Comparison of ENCODE assay signal across 1 cellular context in the genomic region with DNA sequence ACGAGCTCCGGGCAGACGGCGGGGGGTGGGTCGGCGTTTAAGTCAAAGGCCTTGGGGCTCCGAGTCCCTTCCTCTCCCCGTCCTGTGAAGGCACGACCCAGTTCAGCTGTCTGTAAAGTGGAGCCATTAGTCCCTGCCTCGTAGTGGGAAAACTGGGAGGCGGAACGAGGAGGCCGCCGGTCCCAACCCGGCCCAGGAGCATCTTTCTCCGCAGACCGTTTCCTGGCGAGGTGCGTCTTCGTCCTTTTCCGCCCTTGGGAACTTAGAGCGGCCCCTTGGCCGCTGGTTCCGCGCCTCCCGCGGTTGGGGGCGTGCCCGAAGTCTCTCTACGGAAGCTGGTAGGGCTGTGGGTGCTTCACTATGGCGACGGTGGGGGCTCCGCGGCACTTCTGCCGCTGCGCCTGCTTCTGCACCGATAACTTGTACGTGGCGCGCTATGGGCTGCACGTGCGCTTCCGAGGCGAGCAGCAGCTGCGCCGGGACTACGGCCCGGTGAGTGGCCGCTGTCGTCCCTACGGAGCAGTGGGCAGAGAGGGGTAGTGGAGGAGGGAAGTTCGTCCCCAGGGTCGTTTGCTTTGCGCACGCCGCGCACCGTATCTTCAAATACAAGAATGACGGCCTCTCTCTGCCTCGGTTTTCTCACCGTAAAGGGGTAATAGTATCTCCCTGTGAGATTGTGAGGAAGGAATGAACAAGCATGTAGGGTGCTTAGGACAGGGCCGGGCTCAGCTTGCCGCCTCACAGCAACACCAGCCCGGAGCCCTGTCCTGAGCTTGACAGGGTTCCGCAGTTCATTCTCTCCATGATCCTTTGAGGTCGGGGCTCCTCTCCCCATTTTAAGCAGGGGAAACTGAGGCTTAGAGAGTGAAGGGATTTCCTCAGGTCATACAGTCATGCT.
TF ChIP-seq lines count a peak whose summit lies in the region.

A gene (plus strand): TSS at position 353 of the 898 bp plus-strand sequence. CDS start 8 bp downstream, at position 361.

TF ChIP-seq in K562, 482 proteins besides CTCF, POLR2A, EP300 and RAD21 (continued from another document and continues in another):
- TF ChIP-seq, protein P1, sequence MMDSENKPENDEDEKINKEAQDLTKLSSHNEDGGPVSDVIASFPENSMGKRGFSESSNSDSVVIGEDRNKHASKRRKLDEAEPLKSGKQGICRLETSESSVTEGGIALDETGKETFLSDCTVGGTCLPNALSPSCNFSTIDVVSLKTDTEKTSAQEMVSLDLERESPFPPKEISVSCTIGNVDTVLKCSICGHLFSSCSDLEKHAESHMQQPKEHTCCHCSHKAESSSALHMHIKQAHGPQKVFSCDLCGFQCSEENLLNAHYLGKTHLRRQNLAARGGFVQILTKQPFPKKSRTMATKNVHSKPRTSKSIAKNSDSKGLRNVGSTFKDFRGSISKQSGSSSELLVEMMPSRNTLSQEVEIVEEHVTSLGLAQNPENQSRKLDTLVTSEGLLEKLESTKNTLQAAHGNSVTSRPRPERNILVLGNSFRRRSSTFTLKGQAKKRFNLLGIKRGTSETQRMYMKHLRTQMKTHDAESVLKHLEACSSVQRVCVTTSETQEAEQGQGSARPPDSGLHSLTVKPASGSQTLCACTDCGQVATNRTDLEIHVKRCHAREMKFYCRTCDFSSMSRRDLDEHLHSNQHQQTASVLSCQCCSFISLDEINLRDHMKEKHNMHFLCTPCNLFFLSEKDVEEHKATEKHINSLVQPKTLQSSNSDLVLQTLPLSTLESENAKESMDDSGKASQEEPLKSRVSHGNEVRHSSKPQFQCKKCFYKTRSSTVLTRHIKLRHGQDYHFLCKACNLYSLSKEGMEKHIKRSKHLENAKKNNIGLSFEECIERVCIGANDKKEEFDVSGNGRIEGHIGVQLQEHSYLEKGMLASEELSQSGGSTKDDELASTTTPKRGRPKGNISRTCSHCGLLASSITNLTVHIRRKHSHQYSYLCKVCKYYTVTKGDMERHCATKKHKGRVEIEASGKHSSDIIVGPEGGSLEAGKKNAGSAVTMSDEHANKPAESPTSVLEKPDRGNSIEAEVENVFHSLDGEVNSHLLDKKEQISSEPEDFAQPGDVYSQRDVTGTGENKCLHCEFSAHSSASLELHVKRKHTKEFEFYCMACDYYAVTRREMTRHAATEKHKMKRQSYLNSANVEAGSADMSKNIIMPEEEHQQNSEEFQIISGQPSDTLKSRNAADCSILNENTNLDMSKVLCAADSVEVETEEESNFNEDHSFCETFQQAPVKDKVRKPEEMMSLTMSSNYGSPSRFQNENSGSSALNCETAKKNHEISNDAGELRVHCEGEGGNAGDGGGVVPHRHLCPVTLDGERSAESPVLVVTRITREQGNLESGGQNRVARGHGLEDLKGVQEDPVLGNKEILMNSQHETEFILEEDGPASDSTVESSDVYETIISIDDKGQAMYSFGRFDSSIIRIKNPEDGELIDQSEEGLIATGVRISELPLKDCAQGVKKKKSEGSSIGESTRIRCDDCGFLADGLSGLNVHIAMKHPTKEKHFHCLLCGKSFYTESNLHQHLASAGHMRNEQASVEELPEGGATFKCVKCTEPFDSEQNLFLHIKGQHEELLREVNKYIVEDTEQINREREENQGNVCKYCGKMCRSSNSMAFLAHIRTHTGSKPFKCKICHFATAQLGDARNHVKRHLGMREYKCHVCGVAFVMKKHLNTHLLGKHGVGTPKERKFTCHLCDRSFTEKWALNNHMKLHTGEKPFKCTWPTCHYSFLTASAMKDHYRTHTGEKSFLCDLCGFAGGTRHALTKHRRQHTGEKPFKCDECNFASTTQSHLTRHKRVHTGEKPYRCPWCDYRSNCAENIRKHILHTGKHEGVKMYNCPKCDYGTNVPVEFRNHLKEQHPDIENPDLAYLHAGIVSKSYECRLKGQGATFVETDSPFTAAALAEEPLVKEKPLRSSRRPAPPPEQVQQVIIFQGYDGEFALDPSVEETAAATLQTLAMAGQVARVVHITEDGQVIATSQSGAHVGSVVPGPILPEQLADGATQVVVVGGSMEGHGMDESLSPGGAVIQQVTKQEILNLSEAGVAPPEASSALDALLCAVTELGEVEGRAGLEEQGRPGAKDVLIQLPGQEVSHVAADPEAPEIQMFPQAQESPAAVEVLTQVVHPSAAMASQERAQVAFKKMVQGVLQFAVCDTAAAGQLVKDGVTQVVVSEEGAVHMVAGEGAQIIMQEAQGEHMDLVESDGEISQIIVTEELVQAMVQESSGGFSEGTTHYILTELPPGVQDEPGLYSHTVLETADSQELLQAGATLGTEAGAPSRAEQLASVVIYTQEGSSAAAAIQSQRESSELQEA (IDR thresholded peaks at IDR 0.05; ENCODE audit: low read depth): peak; percentile 93
- TF ChIP-seq SP1 (CRISPR knock-in tag; IDR thresholded peaks at IDR 0.05): peak; percentile 56; the same call in 1 of the 2 replicates
- TF ChIP-seq RB1 (IDR thresholded peaks at IDR 0.05; ENCODE audit: low read depth): peak; percentile 86
- TF ChIP-seq, protein P2, sequence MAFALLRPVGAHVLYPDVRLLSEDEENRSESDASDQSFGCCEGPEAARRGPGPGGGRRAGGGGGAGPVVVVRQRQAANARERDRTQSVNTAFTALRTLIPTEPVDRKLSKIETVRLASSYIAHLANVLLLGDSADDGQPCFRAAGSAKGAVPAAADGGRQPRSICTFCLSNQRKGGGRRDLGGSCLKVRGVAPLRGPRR (CRISPR knock-in tag; IDR thresholded peaks at IDR 0.05): no peak
- TF ChIP-seq KHSRP (IDR thresholded peaks at IDR 0.05): no peak
- no peak for TF ChIP-seq ZC3H8 (IDR thresholded peaks at IDR 0.05)
- peak; percentile 78; the same call in 1 of the 2 replicates for TF ChIP-seq SRSF3 (IDR thresholded peaks at IDR 0.05; ENCODE audit: insufficient read depth, low read length)
- peak; percentile 18; the same call in 1 of the 2 replicates for TF ChIP-seq TARDBP (IDR thresholded peaks at IDR 0.05)
- peak; percentile 69 to 75 for TF ChIP-seq NRF1 (conservative IDR thresholded peaks at IDR 0.05 in 1 of 2, IDR thresholded peaks at IDR 0.05 in 1 of 2)
- TF ChIP-seq STAT5A (IDR thresholded peaks at IDR 0.05; ENCODE audit: borderline replicate concordance, low read length): no peak
- peak; percentile 54; the same call in 1 of the 2 replicates for TF ChIP-seq KLF13 (tag; IDR thresholded peaks at IDR 0.05; ENCODE audit: borderline replicate concordance, low read depth)
- peak; percentile 75 for TF ChIP-seq TAF9B (IDR thresholded peaks at IDR 0.05; ENCODE audit: partially characterized antibody)
- peak; percentile 66 for TF ChIP-seq POLR2B (IDR thresholded peaks at IDR 0.05; ENCODE audit: low read depth, partially characterized antibody)
- TF ChIP-seq NCOA4 (IDR thresholded peaks at IDR 0.05; ENCODE audit: partially characterized antibody): no peak
- no peak for TF ChIP-seq EWSR1 (IDR thresholded peaks at IDR 0.05; ENCODE audit: borderline replicate concordance, low read depth, partially characterized antibody)
- peak; percentile 50; the same call in 1 of the 2 replicates for TF ChIP-seq NR2C2 (CRISPR knock-in tag; IDR thresholded peaks at IDR 0.05)
- peak; percentile 27; the same call in 1 of the 2 replicates for TF ChIP-seq NR2C2 (tag; IDR thresholded peaks at IDR 0.05)
- TF ChIP-seq PHF21A (IDR thresholded peaks at IDR 0.05; ENCODE audit: borderline replicate concordance, low read depth): no peak
- peak; percentile 84 for TF ChIP-seq RBM22 (IDR thresholded peaks at IDR 0.05; ENCODE audit: low read depth, low read length, poor library complexity, severe bottlenecking)
- TF ChIP-seq ZBTB7A (IDR thresholded peaks at IDR 0.05; ENCODE audit: borderline replicate concordance, control insufficient read depth, low read depth, low read length): peak; percentile 34; the same call in 1 of the 2 replicates
- TF ChIP-seq ETV1 (tag; conservative IDR thresholded peaks at IDR 0.05; ENCODE audit: low read depth): peak; percentile 6; the same call in 1 of the 2 replicates
- TF ChIP-seq, protein P3, sequence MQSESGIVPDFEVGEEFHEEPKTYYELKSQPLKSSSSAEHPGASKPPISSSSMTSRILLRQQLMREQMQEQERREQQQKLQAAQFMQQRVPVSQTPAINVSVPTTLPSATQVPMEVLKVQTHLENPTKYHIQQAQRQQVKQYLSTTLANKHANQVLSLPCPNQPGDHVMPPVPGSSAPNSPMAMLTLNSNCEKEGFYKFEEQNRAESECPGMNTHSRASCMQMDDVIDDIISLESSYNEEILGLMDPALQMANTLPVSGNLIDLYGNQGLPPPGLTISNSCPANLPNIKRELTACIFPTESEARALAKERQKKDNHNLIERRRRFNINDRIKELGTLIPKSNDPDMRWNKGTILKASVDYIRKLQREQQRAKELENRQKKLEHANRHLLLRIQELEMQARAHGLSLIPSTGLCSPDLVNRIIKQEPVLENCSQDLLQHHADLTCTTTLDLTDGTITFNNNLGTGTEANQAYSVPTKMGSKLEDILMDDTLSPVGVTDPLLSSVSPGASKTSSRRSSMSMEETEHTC (IDR thresholded peaks at IDR 0.05): 0 out of 2 replicates have a peak, but pooled peaks have one; percentile 11
- TF ChIP-seq, protein P4, sequence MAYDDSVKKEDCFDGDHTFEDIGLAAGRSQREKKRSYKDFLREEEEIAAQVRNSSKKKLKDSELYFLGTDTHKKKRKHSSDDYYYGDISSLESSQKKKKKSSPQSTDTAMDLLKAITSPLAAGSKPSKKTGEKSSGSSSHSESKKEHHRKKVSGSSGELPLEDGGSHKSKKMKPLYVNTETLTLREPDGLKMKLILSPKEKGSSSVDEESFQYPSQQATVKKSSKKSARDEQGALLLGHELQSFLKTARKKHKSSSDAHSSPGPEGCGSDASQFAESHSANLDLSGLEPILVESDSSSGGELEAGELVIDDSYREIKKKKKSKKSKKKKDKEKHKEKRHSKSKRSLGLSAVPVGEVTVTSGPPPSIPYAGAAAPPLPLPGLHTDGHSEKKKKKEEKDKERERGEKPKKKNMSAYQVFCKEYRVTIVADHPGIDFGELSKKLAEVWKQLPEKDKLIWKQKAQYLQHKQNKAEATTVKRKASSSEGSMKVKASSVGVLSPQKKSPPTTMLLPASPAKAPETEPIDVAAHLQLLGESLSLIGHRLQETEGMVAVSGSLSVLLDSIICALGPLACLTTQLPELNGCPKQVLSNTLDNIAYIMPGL (CRISPR knock-in tag; IDR thresholded peaks at IDR 0.05): 0 out of 2 replicates have a peak, but pooled peaks have one; percentile 27
- peak; percentile 38; the same call in 1 of the 2 replicates for TF ChIP-seq TRIM28 (IDR thresholded peaks at IDR 0.05)
- TF ChIP-seq HOXB6 (CRISPR knock-in tag; IDR thresholded peaks at IDR 0.05; ENCODE audit: borderline replicate concordance): no peak
- TF ChIP-seq, protein P5, sequence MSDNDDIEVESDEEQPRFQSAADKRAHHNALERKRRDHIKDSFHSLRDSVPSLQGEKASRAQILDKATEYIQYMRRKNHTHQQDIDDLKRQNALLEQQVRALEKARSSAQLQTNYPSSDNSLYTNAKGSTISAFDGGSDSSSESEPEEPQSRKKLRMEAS (CRISPR knock-in tag; IDR thresholded peaks at IDR 0.05): peak; percentile 95
- peak; percentile 27; the same call in 1 of the 2 replicates for TF ChIP-seq FOSL1 (tag; conservative IDR thresholded peaks at IDR 0.05)
- 0 out of 2 replicates have a peak, but pooled peaks have one; percentile 7 for TF ChIP-seq ZNF263 (CRISPR knock-in tag; IDR thresholded peaks at IDR 0.05; ENCODE audit: borderline replicate concordance)
- TF ChIP-seq, protein P6, sequence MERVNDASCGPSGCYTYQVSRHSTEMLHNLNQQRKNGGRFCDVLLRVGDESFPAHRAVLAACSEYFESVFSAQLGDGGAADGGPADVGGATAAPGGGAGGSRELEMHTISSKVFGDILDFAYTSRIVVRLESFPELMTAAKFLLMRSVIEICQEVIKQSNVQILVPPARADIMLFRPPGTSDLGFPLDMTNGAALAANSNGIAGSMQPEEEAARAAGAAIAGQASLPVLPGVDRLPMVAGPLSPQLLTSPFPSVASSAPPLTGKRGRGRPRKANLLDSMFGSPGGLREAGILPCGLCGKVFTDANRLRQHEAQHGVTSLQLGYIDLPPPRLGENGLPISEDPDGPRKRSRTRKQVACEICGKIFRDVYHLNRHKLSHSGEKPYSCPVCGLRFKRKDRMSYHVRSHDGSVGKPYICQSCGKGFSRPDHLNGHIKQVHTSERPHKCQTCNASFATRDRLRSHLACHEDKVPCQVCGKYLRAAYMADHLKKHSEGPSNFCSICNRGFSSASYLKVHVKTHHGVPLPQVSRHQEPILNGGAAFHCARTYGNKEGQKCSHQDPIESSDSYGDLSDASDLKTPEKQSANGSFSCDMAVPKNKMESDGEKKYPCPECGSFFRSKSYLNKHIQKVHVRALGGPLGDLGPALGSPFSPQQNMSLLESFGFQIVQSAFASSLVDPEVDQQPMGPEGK (CRISPR knock-in tag; IDR thresholded peaks at IDR 0.05; ENCODE audit: borderline replicate concordance): 0 out of 2 replicates have a peak, but pooled peaks have one; percentile 7
- peak; percentile 57; the same call in 1 of the 2 replicates for TF ChIP-seq ATF7 (IDR thresholded peaks at IDR 0.05)
- no peak for TF ChIP-seq ZKSCAN1 (IDR thresholded peaks at IDR 0.05; ENCODE audit: low read depth, low read length)
- TF ChIP-seq, protein P7, sequence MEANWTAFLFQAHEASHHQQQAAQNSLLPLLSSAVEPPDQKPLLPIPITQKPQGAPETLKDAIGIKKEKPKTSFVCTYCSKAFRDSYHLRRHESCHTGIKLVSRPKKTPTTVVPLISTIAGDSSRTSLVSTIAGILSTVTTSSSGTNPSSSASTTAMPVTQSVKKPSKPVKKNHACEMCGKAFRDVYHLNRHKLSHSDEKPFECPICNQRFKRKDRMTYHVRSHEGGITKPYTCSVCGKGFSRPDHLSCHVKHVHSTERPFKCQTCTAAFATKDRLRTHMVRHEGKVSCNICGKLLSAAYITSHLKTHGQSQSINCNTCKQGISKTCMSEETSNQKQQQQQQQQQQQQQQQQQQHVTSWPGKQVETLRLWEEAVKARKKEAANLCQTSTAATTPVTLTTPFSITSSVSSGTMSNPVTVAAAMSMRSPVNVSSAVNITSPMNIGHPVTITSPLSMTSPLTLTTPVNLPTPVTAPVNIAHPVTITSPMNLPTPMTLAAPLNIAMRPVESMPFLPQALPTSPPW (CRISPR knock-in tag; IDR thresholded peaks at IDR 0.05): peak; percentile 72
- no peak for TF ChIP-seq ZNF551 (CRISPR knock-in tag; IDR thresholded peaks at IDR 0.05)
- TF ChIP-seq TBP (optimal IDR thresholded peaks at IDR 0.05; ENCODE audit: low read depth, low read length): peak; percentile 89
- TF ChIP-seq TEAD4 (IDR thresholded peaks at IDR 0.05; ENCODE audit: low read length): no peak
- 0 out of 2 replicates have a peak, but pooled peaks have one; percentile 55 for TF ChIP-seq TEAD4 (CRISPR knock-in tag; IDR thresholded peaks at IDR 0.05; ENCODE audit: borderline replicate concordance)
